In the genomic region with DNA sequence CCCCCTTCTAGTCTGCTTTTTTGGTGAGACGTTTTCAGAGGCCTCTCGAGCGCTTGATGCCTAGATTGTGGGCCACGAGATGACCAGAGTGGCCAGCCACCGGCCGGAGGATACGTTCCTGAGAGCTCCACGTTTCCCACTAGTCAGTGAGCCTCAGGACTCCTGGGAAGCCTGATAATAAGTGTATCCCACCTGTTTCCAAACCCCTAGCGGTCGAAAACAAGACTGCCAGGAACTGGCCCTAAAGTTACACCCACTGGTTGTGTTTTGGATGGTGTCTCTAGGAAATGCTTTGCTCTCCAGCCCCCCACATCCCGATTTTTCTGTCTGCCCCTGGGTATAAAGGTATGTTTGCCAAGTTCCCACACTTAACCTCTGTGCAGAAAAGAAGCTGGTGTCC, we compare ENCODE assay signal across 10 cellular contexts. TPM values are rescaled to one million over a fixed set of nuclear protein-coding genes. Genes with fewer than 3 reads are reported as not detected.
DNase-seq lines count a peak whose midpoint lies in the region; ATAC-seq and TF ChIP-seq lines count a peak whose summit lies in the region.
"Had no signal": no experiment of that assay in that cellular context is flagged by ENCODE, and none has a peak within 500 bp of the region (broad histone marks: within the 10 kb centered on the region; RNA-seq: fewer than 3 reads in every experiment).

No MANE protein-coding gene starts in this region.

- no peaks in the 10 kb centered on the region for H3K79me2 ChIP-seq in smooth muscle cell (ENCODE audit: low read depth)

- 56% methylated on average over 11 of the region's 11 CpGs for WGBS in smooth muscle cell (ENCODE audit: low lambda C conversion rate)

- no peak for DNase-seq in activated naive CD4-positive, alpha-beta T cell treated with anti-CD3 and anti-CD28 coated beads for 36 hours
- DNase-seq in activated naive CD4-positive, alpha-beta T cell treated with Interleukin-2 at 50 U/mL for 16 hours = no peak
- peak; percentile 20 for DNase-seq in RWPE1 (ENCODE audit: low spot score)
- peak; percentile 5 for DNase-seq in fibroblast of villous mesenchyme (ENCODE audit: low read depth)
- no peak for DNase-seq in smooth muscle cell (lab: John Stamatoyannopoulos, UW; ENCODE audit: unreplicated experiment)
- DNase-seq in cerebellar nuclear complex (lab: John Stamatoyannopoulos, UW) = no peak
- no peak for DNase-seq in activated CD8-positive, alpha-beta memory T cell treated with anti-CD3 and anti-CD28 coated beads, Interleukin-2, amount 10 ng/mL, durations not matched to agents 7 days and 5 days
- DNase-seq: NCI-H2081 had no signal

- H4K20me1 ChIP-seq in smooth muscle cell (ENCODE audit: low read depth) = no peaks in the 10 kb centered on the region

- CTCF ChIA-PET in activated naive CD4-positive, alpha-beta T cell treated with anti-CD3 and anti-CD28 coated beads for 36 hours (lab: Charles Lee) = no interaction called here
- CTCF ChIA-PET in RWPE1 (lab: Yijun Ruan, JAX) = interaction anchor here (0.6 to 1.2 kb wide), 4 partner anchors 10 to 255 kb away, joined by 3 to 5 read pairs (median 4); no protein-coding TSS in a partner anchor
- CTCF ChIA-PET in activated CD8-positive, alpha-beta memory T cell treated with anti-CD3 and anti-CD28 coated beads, Interleukin-2, amount 10 ng/mL, durations not matched to agents 7 days and 5 days (lab: Charles Lee) = no interaction called here

- no peak overlapping the region for H2AFZ ChIP-seq in smooth muscle cell (ENCODE audit: low read depth)

- H3K9ac ChIP-seq in smooth muscle cell (ENCODE audit: low read depth) = no peak overlapping the region

- H3K4me1 ChIP-seq in smooth muscle cell (ENCODE audit: low read depth) = no peaks in the 10 kb centered on the region

- H3K4me1 Mint-ChIP-seq in activated naive CD4-positive, alpha-beta T cell treated with anti-CD3 and anti-CD28 coated beads for 36 hours (ENCODE audit: low read depth) = peaks cover 8% of the 10 kb centered on the region
- peaks cover 8% of the 10 kb centered on the region for H3K4me1 Mint-ChIP-seq in activated CD8-positive, alpha-beta memory T cell treated with anti-CD3 and anti-CD28 coated beads, Interleukin-2, amount 10 ng/mL, durations not matched to agents 7 days and 5 days

- H3K27me3 Mint-ChIP-seq in activated naive CD4-positive, alpha-beta T cell treated with anti-CD3 and anti-CD28 coated beads for 36 hours (ENCODE audit: low read depth) = no peaks in the 10 kb centered on the region
- no peaks in the 10 kb centered on the region for H3K27me3 Mint-ChIP-seq in activated CD8-positive, alpha-beta memory T cell treated with anti-CD3 and anti-CD28 coated beads, Interleukin-2, amount 10 ng/mL, durations not matched to agents 7 days and 5 days

- H3K9me3 ChIP-seq in smooth muscle cell (replicated peaks; ENCODE audit: low read depth) = no peaks in the 10 kb centered on the region

- TF ChIP-seq CTCF in RWPE1 (conservative IDR thresholded peaks at IDR 0.05; ENCODE audit: low read depth) (0 out of 2 replicates have a peak, but pooled peaks have one; percentile 14), fibroblast of villous mesenchyme (IDR thresholded peaks at IDR 0.05; ENCODE audit: insufficient read depth, low read depth, low read length) (peak; percentile 36), smooth muscle cell (IDR thresholded peaks at IDR 0.05; ENCODE audit: borderline replicate concordance, insufficient read depth, poor library complexity, severe bottlenecking) (peak; percentile 24)

- H3F3A ChIP-seq in smooth muscle cell (ENCODE audit: low read depth) = no peaks in the 10 kb centered on the region

- H3K27me3 ChIP-seq in smooth muscle cell (ENCODE audit: low read depth) = no peaks in the 10 kb centered on the region

- H3K4me3 Mint-ChIP-seq in activated naive CD4-positive, alpha-beta T cell treated with anti-CD3 and anti-CD28 coated beads for 36 hours = peak overlapping the region; percentile 15
- no peak overlapping the region for H3K4me3 Mint-ChIP-seq in activated CD8-positive, alpha-beta memory T cell treated with anti-CD3 and anti-CD28 coated beads, Interleukin-2, amount 10 ng/mL, durations not matched to agents 7 days and 5 days

- POLR2A ChIA-PET in RWPE1 (lab: Yijun Ruan, JAX; ENCODE audit: low non-redundant PET) = interaction anchor here (0.5 kb wide), 1 partner anchor 8 kb away, joined by 3 read pairs; no protein-coding TSS in a partner anchor

- H3K36me3 ChIP-seq in smooth muscle cell (ENCODE audit: low read depth) = no peaks in the 10 kb centered on the region

- ATAC-seq in HG03354 (IDR thresholded peaks at IDR 0.05; ENCODE audit: poor library complexity, severe bottlenecking, unreplicated experiment) = no peak
- ATAC-seq in activated CD8-positive, alpha-beta memory T cell treated with anti-CD3 and anti-CD28 coated beads, Interleukin-2, amount 10 ng/mL, durations not matched to agents 7 days and 5 days = no peak

- H3K27ac ChIP-seq in RWPE1 (no peak overlapping the region), smooth muscle cell (ENCODE audit: low read depth) (no peak overlapping the region)
- H3K27ac ChIP-seq: dorsolateral prefrontal cortex had no signal

- intact Hi-C loops in activated naive CD4-positive, alpha-beta T cell treated with anti-CD3 and anti-CD28 coated beads for 36 hours (cut with micrococcal nuclease) = loop anchor here (10.0 kb wide), 1 partner anchor 942 kb away; the partner anchor contains the start of gene SCML1

- H3K27ac Mint-ChIP-seq in activated naive CD4-positive, alpha-beta T cell treated with anti-CD3 and anti-CD28 coated beads for 36 hours = no peak overlapping the region
- no peak overlapping the region for H3K27ac Mint-ChIP-seq in activated CD8-positive, alpha-beta memory T cell treated with anti-CD3 and anti-CD28 coated beads, Interleukin-2, amount 10 ng/mL, durations not matched to agents 7 days and 5 days

- no peak overlapping the region for H3K4me3 ChIP-seq in fibroblast of villous mesenchyme (ENCODE audit: low read depth, low read length)
- no peak overlapping the region for H3K4me3 ChIP-seq in smooth muscle cell
- H3K4me3 ChIP-seq: dorsolateral prefrontal cortex had no signal

- no peaks in the 10 kb centered on the region for H3K36me3 Mint-ChIP-seq in activated naive CD4-positive, alpha-beta T cell treated with anti-CD3 and anti-CD28 coated beads for 36 hours (ENCODE audit: low read depth)
- no peaks in the 10 kb centered on the region for H3K36me3 Mint-ChIP-seq in activated CD8-positive, alpha-beta memory T cell treated with anti-CD3 and anti-CD28 coated beads, Interleukin-2, amount 10 ng/mL, durations not matched to agents 7 days and 5 days

- no peaks in the 10 kb centered on the region for H3K9me3 Mint-ChIP-seq in activated naive CD4-positive, alpha-beta T cell treated with anti-CD3 and anti-CD28 coated beads for 36 hours
- no peaks in the 10 kb centered on the region for H3K9me3 Mint-ChIP-seq in activated CD8-positive, alpha-beta memory T cell treated with anti-CD3 and anti-CD28 coated beads, Interleukin-2, amount 10 ng/mL, durations not matched to agents 7 days and 5 days (ENCODE audit: low read depth)

- H3K4me2 ChIP-seq in smooth muscle cell = no peak overlapping the region

RNA-seq across cellular contexts. Expression of gene RS1, which starts 4.6 kb away (rescaled TPM):
- total RNA-seq in activated naive CD4-positive, alpha-beta T cell treated with anti-CD3 and anti-CD28 coated beads for 36 hours = not detected
- not detected in 2 replicates for total RNA-seq in fibroblast of villous mesenchyme
- not detected in 2 replicates for total RNA-seq in smooth muscle cell
- 0.33 TPM in 1 of 2 replicates, not detected in the other for polyA plus RNA-seq in smooth muscle cell
- not detected for total RNA-seq in activated CD8-positive, alpha-beta memory T cell treated with anti-CD3 and anti-CD28 coated beads, Interleukin-2, amount 10 ng/mL, durations not matched to agents 7 days and 5 days

RNA-seq across cellular contexts. Expression of gene PPEF1, which starts 31.0 kb away (rescaled TPM):
- under 1 TPM; 0.30 to 0.60 TPM for total RNA-seq in activated naive CD4-positive, alpha-beta T cell treated with anti-CD3 and anti-CD28 coated beads for 36 hours
- total RNA-seq in fibroblast of villous mesenchyme = not detected in 2 replicates
- total RNA-seq in smooth muscle cell = 0.40 and 1.1 TPM in 2 replicates
- polyA plus RNA-seq in smooth muscle cell = 0.32 and 1.1 TPM in 2 replicates
- total RNA-seq in activated CD8-positive, alpha-beta memory T cell treated with anti-CD3 and anti-CD28 coated beads, Interleukin-2, amount 10 ng/mL, durations not matched to agents 7 days and 5 days = not detected

Comparison
In these comparisons a context has a peak if more than half of its experiments do, and no peak if none do; other contexts are left out.
1. DNase-seq: peak in RWPE1 (single experiment) and fibroblast of villous mesenchyme (single experiment); none in activated naive CD4-positive, alpha-beta T cell treated with anti-CD3 and anti-CD28 coated beads for 36 hours (single experiment), activated naive CD4-positive, alpha-beta T cell treated with Interleukin-2 at 50 U/mL for 16 hours (single experiment), smooth muscle cell (single experiment), cerebellar nuclear complex (0 of 2) and activated CD8-positive, alpha-beta memory T cell treated with anti-CD3 and anti-CD28 coated beads, Interleukin-2, amount 10 ng/mL, durations not matched to agents 7 days and 5 days (single experiment).
2. Peak in every context shown above with its lines, with median percentiles within 50 percentile points of each other: CTCF ChIP-seq.